In genomic region chr17:80798595-80799552, GRCh38 we compare ENCODE assay signal across 28 cellular contexts.
DNase-seq lines count a peak whose midpoint lies in the region; ATAC-seq, FAIRE-seq and TF ChIP-seq lines count a peak whose summit lies in the region.
"Had no signal": no experiment of that assay in that cellular context is flagged by ENCODE, and none has a peak within 500 bp of the region (broad histone marks: within the 10 kb centered on the region; RNA-seq: fewer than 3 reads in every experiment).

No MANE protein-coding gene starts in this region.

- H3K27me3 Mint-ChIP-seq in activated T-cell treated with anti-CD3 and anti-CD28 coated beads, Interleukin-2, amount 50 U/mL, for 24 hours, result no peaks in the 10 kb centered on the region
- H3K27me3 Mint-ChIP-seq in progenitor cell of endocrine pancreas, result no peaks in the 10 kb centered on the region
- H3K27me3 Mint-ChIP-seq: activated CD4-positive, alpha-beta memory T cell treated with anti-CD3 and anti-CD28 coated beads, Interleukin-2, amount 10 ng/mL, durations not matched to agents 7 days and 5 days; CD4-positive, alpha-beta memory T cell; stimulated activated naive B cell treated with anti-CD40 and anti-IgM and Interleukin-4, amounts not matched to agents 10 μg/mL and 1 μg/mL and 100 μg/mL, for 72 hours had no signal

- H3K4me1 Mint-ChIP-seq in activated T-cell treated with anti-CD3 and anti-CD28 coated beads, Interleukin-2, amount 50 U/mL, for 24 hours (ENCODE audit: low read depth), result peaks cover 36% of the 10 kb centered on the region
- H3K4me1 Mint-ChIP-seq in progenitor cell of endocrine pancreas (ENCODE audit: low read depth), result peaks cover 9% of the 10 kb centered on the region
- H3K4me1 Mint-ChIP-seq: stimulated activated naive B cell treated with anti-CD40 and anti-IgM and Interleukin-4, amounts not matched to agents 10 μg/mL and 1 μg/mL and 100 μg/mL, for 72 hours had no signal

- TF ChIP-seq CTCF in progenitor cell of endocrine pancreas (IDR thresholded peaks at IDR 0.05; ENCODE audit: unreplicated experiment), result no peak
- TF ChIP-seq CTCF in tibial nerve (IDR thresholded peaks at IDR 0.05), result no peak

- peaks cover 0 to 15% (median 0%) of the 10 kb centered on the region in 4 donors for H3K4me1 ChIP-seq in tibial nerve

- no peak overlapping the region for H3K4me3 Mint-ChIP-seq in activated T-cell treated with anti-CD3 and anti-CD28 coated beads, Interleukin-2, amount 50 U/mL, for 24 hours
- H3K4me3 Mint-ChIP-seq in progenitor cell of endocrine pancreas (ENCODE audit: low read depth), result no peak overlapping the region
- H3K4me3 Mint-ChIP-seq: activated CD4-positive, alpha-beta memory T cell treated with anti-CD3 and anti-CD28 coated beads, Interleukin-2, amount 10 ng/mL, durations not matched to agents 7 days and 5 days; CD4-positive, alpha-beta memory T cell; stimulated activated naive B cell treated with anti-CD40 and anti-IgM and Interleukin-4, amounts not matched to agents 10 μg/mL and 1 μg/mL and 100 μg/mL, for 72 hours; T-helper 1 cell treated with Interleukin-12 subunit alpha and Interleukin-12 subunit beta and Interleukin-4 antibody, amounts not matched to agents 30 μg/mL and 1 μg/mL, for 36 hours had no signal

- FAIRE-seq in HTR-8/SVneo (lab: Jason Lieb, UNC), result peak; percentile 42
- FAIRE-seq: A204.1, GM12892, TTC549 had no signal

- no peaks in the 10 kb centered on the region for H3K9me3 Mint-ChIP-seq in activated T-cell treated with anti-CD3 and anti-CD28 coated beads, Interleukin-2, amount 50 U/mL, for 24 hours
- H3K9me3 Mint-ChIP-seq in progenitor cell of endocrine pancreas (ENCODE audit: low read depth), result no peaks in the 10 kb centered on the region
- H3K9me3 Mint-ChIP-seq: CD4-positive, alpha-beta memory T cell; stimulated activated naive B cell treated with anti-CD40 and anti-IgM and Interleukin-4, amounts not matched to agents 10 μg/mL and 1 μg/mL and 100 μg/mL, for 72 hours; T-helper 1 cell treated with Interleukin-12 subunit alpha and Interleukin-12 subunit beta and Interleukin-4 antibody, amounts not matched to agents 30 μg/mL and 1 μg/mL, for 36 hours had no signal

- ATAC-seq in GM19023 (IDR thresholded peaks at IDR 0.05; ENCODE audit: unreplicated experiment) (no peak), HG02870 (IDR thresholded peaks at IDR 0.05; ENCODE audit: unreplicated experiment) (no peak)
- ATAC-seq: activated CD4-positive, CD25-positive, alpha-beta regulatory T cell treated with anti-CD3 and anti-CD28 coated beads, Interleukin-2, amount 50 U/mL, for 24 hours; heart right ventricle; stimulated activated naive B cell treated with anti-CD40 and anti-IgM and Interleukin-4, amounts not matched to agents 10 μg/mL and 1 μg/mL and 100 μg/mL, for 72 hours had no signal

- peak; percentile 20 for DNase-seq in activated T-cell treated with anti-CD3 and anti-CD28 coated beads, Interleukin-2, amount 50 U/mL, for 24 hours
- no peak for DNase-seq in activated T-cell treated with anti-CD3 and anti-CD28 coated beads for 4 hours
- no peak for DNase-seq in HTR-8/SVneo (ENCODE audit: insufficient read length, low spot score)
- peak; percentile 45 for DNase-seq in islet precursor cell
- DNase-seq in progenitor cell of endocrine pancreas (ENCODE audit: low spot score, unreplicated experiment), result no peak
- no peak for DNase-seq in tibial nerve (ENCODE audit: low spot score in 2 of 2)
- DNase-seq: activated CD4-positive, alpha-beta memory T cell treated with anti-CD3 and anti-CD28 coated beads, Interleukin-2, amount 10 ng/mL, durations not matched to agents 7 days and 5 days; anterior cingulate cortex; CD4-positive, alpha-beta memory T cell; cortex of kidney; DMS 273 treated with DMSO at 0.1 percent for 48 hours; foreskin melanocyte; heart right ventricle; KBM-7; MG63; NCI-H2029 treated with DMSO at 0.1 percent for 48 hours; NCI-H446; stimulated activated CD4-positive, alpha-beta T cell treated with anti-CD3 and anti-CD28 coated beads, Interleukin-15, amount 100 ng/mL, for 24 hours; stimulated activated naive B cell treated with anti-CD40 and anti-IgM and Interleukin-4, amounts not matched to agents 10 μg/mL and 1 μg/mL and 100 μg/mL, for 72 hours had no signal

- no peak for TF ChIP-seq EP300 in tibial nerve (IDR thresholded peaks at IDR 0.05)

- H3K36me3 ChIP-seq in tibial nerve, result peaks cover 0 to 9% (median 0%) of the 10 kb centered on the region in 3 donors

- WGBS in tibial nerve, 2 donors, result 78 to 81% methylated on average over 25 of the region's 25 CpGs

- no peak overlapping the region for H3K27ac ChIP-seq in tibial nerve
- H3K27ac ChIP-seq: esophagus muscularis mucosa, heart right ventricle, SK-N-MC had no signal

- no peak overlapping the region for H3K27ac Mint-ChIP-seq in activated T-cell treated with anti-CD3 and anti-CD28 coated beads, Interleukin-2, amount 50 U/mL, for 24 hours
- peak overlapping the region; percentile 29 for H3K27ac Mint-ChIP-seq in progenitor cell of endocrine pancreas
- H3K27ac Mint-ChIP-seq: activated CD4-positive, alpha-beta memory T cell treated with anti-CD3 and anti-CD28 coated beads, Interleukin-2, amount 10 ng/mL, durations not matched to agents 7 days and 5 days; CD4-positive, alpha-beta memory T cell; stimulated activated naive B cell treated with anti-CD40 and anti-IgM and Interleukin-4, amounts not matched to agents 10 μg/mL and 1 μg/mL and 100 μg/mL, for 72 hours had no signal

- H3K27me3 ChIP-seq in tibial nerve, result no peaks in the 10 kb centered on the region
- H3K27me3 ChIP-seq: esophagus muscularis mucosa, heart right ventricle, MG63 had no signal

- no peaks in the 10 kb centered on the region for H3K9me3 ChIP-seq in tibial nerve
- H3K9me3 ChIP-seq: esophagus muscularis mucosa, heart right ventricle, MG63 had no signal

- TF ChIP-seq POLR2A in tibial nerve (IDR thresholded peaks at IDR 0.05), result no peak

- H3K36me3 Mint-ChIP-seq in activated T-cell treated with anti-CD3 and anti-CD28 coated beads, Interleukin-2, amount 50 U/mL, for 24 hours (ENCODE audit: low read depth), result peaks cover 64% of the 10 kb centered on the region
- peaks cover 16% of the 10 kb centered on the region for H3K36me3 Mint-ChIP-seq in progenitor cell of endocrine pancreas (ENCODE audit: insufficient read depth)

- H3K4me3 ChIP-seq in tibial nerve, result no peak overlapping the region
- H3K4me3 ChIP-seq: esophagus muscularis mucosa, heart right ventricle, MG63, SK-N-MC had no signal

Comparison
In these comparisons a context has a peak if more than half of its experiments do, and no peak if none do; other contexts are left out.
1. DNase-seq: peak in activated T-cell treated with anti-CD3 and anti-CD28 coated beads, Interleukin-2, amount 50 U/mL, for 24 hours (single experiment) and islet precursor cell (single experiment); none in activated T-cell treated with anti-CD3 and anti-CD28 coated beads for 4 hours (single experiment), HTR-8/SVneo (single experiment), progenitor cell of endocrine pancreas (single experiment) and tibial nerve (0 of 2).